8 cellular contexts compared by ENCODE assay signal in genomic region chr5:34717426-34718327, GRCh38.
DNase-seq lines count a peak whose midpoint lies in the region; ATAC-seq and TF ChIP-seq lines count a peak whose summit lies in the region.

No MANE protein-coding gene starts in this region.

- H3K27me3 Mint-ChIP-seq in T-helper 17 cell, result peaks cover 7% of the 10 kb centered on the region

- DNase-seq in AG20443 (ENCODE audit: low spot score) (peak; percentile 89), RWPE1 (ENCODE audit: low spot score) (peak; percentile 17), fibroblast of the aortic adventitia (ENCODE audit: low read depth) (peak; percentile 90), non-pigmented ciliary epithelial cell (ENCODE audit: low read depth) (peak; percentile 98), T-helper 17 cell (no peak), NCI-H510A (lab: John Stamatoyannopoulos, UW) (no peak)
- DNase-seq in activated naive CD4-positive, alpha-beta T cell treated with Interleukin-2 at 50 U/mL for 16 hours, result no peak

- ATAC-seq in HG03565 (IDR thresholded peaks at IDR 0.05; ENCODE audit: unreplicated experiment) (no peak), T-helper 17 cell (no peak)

- peaks cover 2% of the 10 kb centered on the region for H3K36me3 Mint-ChIP-seq in T-helper 17 cell (ENCODE audit: low read depth)

- POLR2A ChIA-PET in RWPE1 (lab: Yijun Ruan, JAX; ENCODE audit: low non-redundant PET), result no interaction called here

- no peak overlapping the region for H3K4me3 Mint-ChIP-seq in T-helper 17 cell

- CTCF ChIA-PET in RWPE1 (lab: Yijun Ruan, JAX), result no interaction called here

- H3K27ac Mint-ChIP-seq in T-helper 17 cell, result no peak overlapping the region

- TF ChIP-seq CTCF in RWPE1 (conservative IDR thresholded peaks at IDR 0.05; ENCODE audit: low read depth) (no peak), fibroblast of the aortic adventitia (IDR thresholded peaks at IDR 0.05; ENCODE audit: insufficient read depth, low read length) (no peak)

- H3K9me3 ChIP-seq in T-helper 17 cell (ENCODE audit: control insufficient read depth, low read length, poor library complexity, severe bottlenecking), result no peaks in the 10 kb centered on the region

- H3K27ac ChIP-seq in RWPE1, result no peak overlapping the region

- peaks cover 3% of the 10 kb centered on the region for H3K4me1 Mint-ChIP-seq in T-helper 17 cell

- no peak overlapping the region for H3K4me3 ChIP-seq in fibroblast of the aortic adventitia (ENCODE audit: low read depth, low read length)

Comparison
In these comparisons a context has a peak if more than half of its experiments do, and no peak if none do; other contexts are left out.
1. DNase-seq: peak in AG20443 (single experiment), RWPE1 (single experiment), fibroblast of the aortic adventitia (single experiment) and non-pigmented ciliary epithelial cell (single experiment); none in T-helper 17 cell (0 of 3), activated naive CD4-positive, alpha-beta T cell treated with Interleukin-2 at 50 U/mL for 16 hours (single experiment) and NCI-H510A (single experiment).